Comparison of ENCODE assay signal across 10 cellular contexts in genomic region chr3:50620846-50621245, GRCh38. TPM values are rescaled to one million over a fixed set of nuclear protein-coding genes. Genes with fewer than 3 reads are reported as not detected.
DNase-seq lines count a peak whose midpoint lies in the region; ATAC-seq and TF ChIP-seq lines count a peak whose summit lies in the region.
"Had no signal": no experiment of that assay in that cellular context is flagged by ENCODE, and none has a peak within 500 bp of the region (broad histone marks: within the 10 kb centered on the region; RNA-seq: fewer than 3 reads in every experiment).

No MANE protein-coding gene starts in this region.

- peaks cover 75 to 92% (median 81%) of the 10 kb centered on the region in 10 experiments for H3K4me1 ChIP-seq in BLaER1 treated with 17β-estradiol and CSF1 and Interleukin-3, amounts not matched to agents 10 nM and 100 nM
- H3K4me1 ChIP-seq in mucosa of descending colon (ENCODE audit: low read depth) (peaks cover 31% of the 10 kb centered on the region), adrenal gland (replicated peaks in 1 of 2) (peaks cover 18 to 51% of the 10 kb centered on the region in 2 donors)

- H3K27me3 ChIP-seq in BLaER1 treated with 17β-estradiol and CSF1 and Interleukin-3, amounts not matched to agents 10 nM and 100 nM, result no peaks in the 10 kb centered on the region
- H3K27me3 ChIP-seq in MG63 (no peaks in the 10 kb centered on the region), adrenal gland (no peaks in the 10 kb centered on the region)
- H3K27me3 ChIP-seq: uterus had no signal

- H3K4me3 ChIP-seq in BLaER1 treated with 17β-estradiol and CSF1 and Interleukin-3, amounts not matched to agents 10 nM and 100 nM, result peak overlapping the region in 6 of 10 experiments; percentile 10 to 98 (median 37); a peak in 9 of 20 replicates
- H3K4me3 ChIP-seq in MG63 (no peak overlapping the region), fibroblast of the aortic adventitia (ENCODE audit: low read depth, low read length) (no peak overlapping the region), mucosa of descending colon (no peak overlapping the region), adrenal gland (no peak overlapping the region)
- H3K4me3 ChIP-seq: uterus had no signal

- peak; percentile 50 for DNase-seq in MG63
- peak; percentile 30 for DNase-seq in fibroblast of the aortic adventitia (ENCODE audit: low read depth)
- DNase-seq in mucosa of descending colon, result no peak
- DNase-seq in stimulated activated CD4-positive, alpha-beta T cell treated with anti-CD3 and anti-CD28 coated beads, Interleukin-15, amount 100 ng/mL, for 24 hours, result no peak
- no peak for DNase-seq in adrenal gland
- DNase-seq: glutamatergic neuron, NCI-H748 treated with DMSO at 0.1 percent for 48 hours, retina, uterus had no signal

- 14 to 59% (median 46%) methylated on average over 3 of the region's 3 CpGs for WGBS in adrenal gland, 4 donors

- peaks cover 0 to 53% (median 30%) of the 10 kb centered on the region in 11 experiments; a peak in 18 of 22 replicates for H3K36me3 ChIP-seq in BLaER1 treated with 17β-estradiol and CSF1 and Interleukin-3, amounts not matched to agents 10 nM and 100 nM
- no peaks in the 10 kb centered on the region; the same call in 1 of the 2 replicates for H3K36me3 ChIP-seq in MG63
- H3K36me3 ChIP-seq in mucosa of descending colon (ENCODE audit: low read depth), result no peaks in the 10 kb centered on the region
- H3K36me3 ChIP-seq in adrenal gland (replicated peaks in 1 of 2), result no peaks in the 10 kb centered on the region
- H3K36me3 ChIP-seq: uterus had no signal

- peak overlapping the region; percentile 55 to 87 (median 73); a peak in 19 of 22 replicates for H3K27ac ChIP-seq in BLaER1 treated with 17β-estradiol and CSF1 and Interleukin-3, amounts not matched to agents 10 nM and 100 nM
- H3K27ac ChIP-seq in adrenal gland, result peak overlapping the region in 2 of 5 donors; percentile 90 to 97
- H3K27ac ChIP-seq: uterus had no signal

- no peak for TF ChIP-seq POLR2A in adrenal gland (IDR thresholded peaks at IDR 0.05)

- peak; percentile 8 for TF ChIP-seq CTCF in fibroblast of the aortic adventitia (IDR thresholded peaks at IDR 0.05; ENCODE audit: insufficient read depth, low read length)
- TF ChIP-seq CTCF in mucosa of descending colon (IDR thresholded peaks at IDR 0.05), result no peak
- peak in 1 of 6 experiments; percentile 14 for TF ChIP-seq CTCF in adrenal gland (IDR thresholded peaks at IDR 0.05)

- peak overlapping the region in 6 of 11 experiments; percentile 20 to 93 (median 60); a peak in 8 of 22 replicates for H3K9ac ChIP-seq in BLaER1 treated with 17β-estradiol and CSF1 and Interleukin-3, amounts not matched to agents 10 nM and 100 nM

- no peak for ATAC-seq in mucosa of descending colon

- H4K20me1 ChIP-seq in BLaER1 treated with 17β-estradiol and CSF1 and Interleukin-3, amounts not matched to agents 10 nM and 100 nM, result peaks cover 22 to 62% (median 37%) of the 10 kb centered on the region in 11 experiments; a peak in 21 of 22 replicates

- intact Hi-C loops in mucosa of descending colon (cut with DNase I, micrococcal nuclease), result no loop called here
- intact Hi-C loops in adrenal gland (cut with DNase I), result no loop called here

- no peaks in the 10 kb centered on the region for H3K9me3 ChIP-seq in BLaER1 treated with 17β-estradiol and CSF1 and Interleukin-3, amounts not matched to agents 10 nM and 100 nM (replicated peaks in 1 of 11)
- H3K9me3 ChIP-seq in MG63, result no peaks in the 10 kb centered on the region
- H3K9me3 ChIP-seq in mucosa of descending colon, result no peaks in the 10 kb centered on the region
- H3K9me3 ChIP-seq in adrenal gland (replicated peaks in 1 of 3), result no peaks in the 10 kb centered on the region
- H3K9me3 ChIP-seq: uterus had no signal

- peak overlapping the region; percentile 94 to 100 (median 98) for H3K4me2 ChIP-seq in BLaER1 treated with 17β-estradiol and CSF1 and Interleukin-3, amounts not matched to agents 10 nM and 100 nM

RNA-seq across cellular contexts. Expression of gene MAPKAPK3, which starts 3.9 kb away (rescaled TPM):
- 23.7 and 33.4 TPM in 2 replicates for total RNA-seq in MG63 (2014; rRNA removed; shearing (Covaris generic); ENCODE audit: low replicate concordance)
- 16.0 and 55.2 TPM in 2 replicates for total RNA-seq in fibroblast of the aortic adventitia (ENCODE audit: low replicate concordance)
- total RNA-seq in mucosa of descending colon, result 10 to 100 TPM; 21.5 to 33.5 (median 25.5) TPM
- total RNA-seq in adrenal gland, result 100 to 1,000 TPM in 1 of 8 donors, 10 to 100 TPM in 7; 49.6 to 101 (median 68.2) TPM
- polyA plus RNA-seq in adrenal gland, result 10 to 100 TPM; 40.6 to 55.0 (median 50.9) TPM

RNA-seq across cellular contexts. Expression of gene CISH, which starts 9.3 kb away (rescaled TPM):
- 0.20 TPM in 1 of 2 replicates, not detected in the other for total RNA-seq in MG63 (2014; rRNA removed; shearing (Covaris generic); ENCODE audit: low replicate concordance)
- total RNA-seq in fibroblast of the aortic adventitia (ENCODE audit: low replicate concordance), result 0.98 and 1.4 TPM in 2 replicates
- total RNA-seq in mucosa of descending colon, result 10 to 100 TPM; 12.7 to 21.4 (median 19.2) TPM
- total RNA-seq in adrenal gland, result 10 to 100 TPM in 2 of 8 donors, 1 to 10 TPM in 6; 5.0 to 12.6 (median 6.5) TPM
- 1 to 10 TPM; 1.8 to 9.1 (median 4.7) TPM for polyA plus RNA-seq in adrenal gland

RNA-seq across cellular contexts. Expression of gene HEMK1, which starts 51.5 kb away (rescaled TPM):
- 4.3 and 23.3 TPM in 2 replicates for total RNA-seq in MG63 (2014; rRNA removed; shearing (Covaris generic); ENCODE audit: low replicate concordance)
- total RNA-seq in fibroblast of the aortic adventitia (ENCODE audit: low replicate concordance), result 5.0 and 14.4 TPM in 2 replicates
- 10 to 100 TPM; 19.7 to 29.9 (median 22.6) TPM for total RNA-seq in mucosa of descending colon
- 10 to 100 TPM in 7 of 8 donors, 1 to 10 TPM in 1; 9.1 to 38.2 (median 18.6) TPM for total RNA-seq in adrenal gland
- 10 to 100 TPM in 2 of 3 donors, 1 to 10 TPM in 1; 9.3 to 46.4 (median 25.3) TPM for polyA plus RNA-seq in adrenal gland

RNA-seq across cellular contexts. Expression of gene C3orf18, which starts 53.3 kb away (rescaled TPM):
- 5.0 and 20.1 TPM in 2 replicates for total RNA-seq in MG63 (2014; rRNA removed; shearing (Covaris generic); ENCODE audit: low replicate concordance)
- total RNA-seq in fibroblast of the aortic adventitia (ENCODE audit: low replicate concordance) (13.3 and 16.4 TPM in 2 replicates), mucosa of descending colon (10 to 100 TPM in 1 of 3 donors, 1 to 10 TPM in 2; 1.5 to 14.1 (median 2.5) TPM), adrenal gland (10 to 100 TPM; 10.6 to 44.3 (median 18.9) TPM)
- 1 to 10 TPM; 6.6 to 9.8 (median 9.0) TPM for polyA plus RNA-seq in adrenal gland

RNA-seq across cellular contexts. Expression of gene DOCK3, which starts 53.9 kb away (rescaled TPM):
- total RNA-seq in MG63 (2014; rRNA removed; shearing (Covaris generic); ENCODE audit: low replicate concordance), result 0.26 TPM in 1 of 2 replicates, not detected in the other
- total RNA-seq in fibroblast of the aortic adventitia (ENCODE audit: low replicate concordance), result 0.36 and 0.41 TPM in 2 replicates
- total RNA-seq in mucosa of descending colon, result 1 to 10 TPM in 1 of 3 donors, under 1 TPM in 2; 0.17 to 6.1 (median 0.20) TPM
- 1 to 10 TPM in 7 of 8 donors, under 1 TPM in 1; 0.72 to 4.1 (median 2.7) TPM for total RNA-seq in adrenal gland
- 1 to 10 TPM; 2.0 to 8.6 (median 6.0) TPM for polyA plus RNA-seq in adrenal gland

Comparison
In these comparisons a context has a peak if more than half of its experiments do, and no peak if none do; other contexts are left out.
1. H3K4me3 ChIP-seq: peak in BLaER1 treated with 17β-estradiol and CSF1 and Interleukin-3, amounts not matched to agents 10 nM and 100 nM (6 of 10); none in MG63 (single experiment), fibroblast of the aortic adventitia (single experiment), mucosa of descending colon (single experiment) and adrenal gland (0 of 4).
2. DNase-seq: peak in MG63 (single experiment) and fibroblast of the aortic adventitia (single experiment); none in mucosa of descending colon (0 of 3), stimulated activated CD4-positive, alpha-beta T cell treated with anti-CD3 and anti-CD28 coated beads, Interleukin-15, amount 100 ng/mL, for 24 hours (single experiment) and adrenal gland (0 of 7).